In genomic region chr1:150565240-150565639, GRCh38 we compare ENCODE assay signal across 8 cellular contexts. TPM values are rescaled to one million over a fixed set of nuclear protein-coding genes. Genes with fewer than 3 reads are reported as not detected.
DNase-seq lines count a peak whose midpoint lies in the region; ATAC-seq and TF ChIP-seq lines count a peak whose summit lies in the region.
"Not testable (repeated sequence)": the region's sequence is repeated elsewhere in the genome, so short reads cannot be mapped to it uniquely, and the experiment has no call there.
"Had no signal": no experiment of that assay in that cellular context is flagged by ENCODE, and none has a peak within 500 bp of the region (broad histone marks: within the 10 kb centered on the region; RNA-seq: fewer than 3 reads in every experiment).

No MANE protein-coding gene starts in this region.

- H3K27me3 ChIP-seq in DOHH2 (ENCODE audit: control insufficient read depth, low read length); SU-DHL-6 (ENCODE audit: low read length); right atrium auricular region: not testable (repeated sequence)

- H3K4me2 ChIP-seq in DOHH2 (ENCODE audit: low read length) = peak overlapping the region; percentile 100; the same call in 1 of the 2 replicates
- peak overlapping the region; percentile 97 for H3K4me2 ChIP-seq in SU-DHL-6 (ENCODE audit: low read depth, low read length, poor library complexity, severe bottlenecking)

- not testable (repeated sequence) for H3K4me3 Mint-ChIP-seq in chondrocyte (ENCODE audit: unreplicated experiment)
- peak overlapping the region; percentile 55 for H3K4me3 Mint-ChIP-seq in natural killer cell treated with Interleukin-12 subunit alpha and Interleukin-12 subunit beta and Interleukin-15 and Interleukin-18, amount 100 ng/mL, for 72 hours
- peak overlapping the region; percentile 15 for H3K4me3 Mint-ChIP-seq in stimulated activated memory B cell treated with anti-CD40 and anti-IgM and Interleukin-4, amounts not matched to agents 10 μg/mL and 1 μg/mL and 100 μg/mL, for 72 hours

- not testable (repeated sequence) for H3K27me3 Mint-ChIP-seq in chondrocyte (ENCODE audit: low read depth); natural killer cell treated with Interleukin-12 subunit alpha and Interleukin-12 subunit beta and Interleukin-15 and Interleukin-18, amount 100 ng/mL, for 72 hours; stimulated activated memory B cell treated with anti-CD40 and anti-IgM and Interleukin-4, amounts not matched to agents 10 μg/mL and 1 μg/mL and 100 μg/mL, for 72 hours

- H3K9ac ChIP-seq in SU-DHL-6 (ENCODE audit: low read length) = peak overlapping the region; percentile 70

- peaks cover 93% of the 10 kb centered on the region for H3K4me1 Mint-ChIP-seq in chondrocyte (ENCODE audit: low read depth)
- peaks cover 81 to 87% of the 10 kb centered on the region in 2 donors for H3K4me1 Mint-ChIP-seq in natural killer cell treated with Interleukin-12 subunit alpha and Interleukin-12 subunit beta and Interleukin-15 and Interleukin-18, amount 100 ng/mL, for 72 hours (ENCODE audit: low read depth in 2 of 2)
- H3K4me1 Mint-ChIP-seq in stimulated activated memory B cell treated with anti-CD40 and anti-IgM and Interleukin-4, amounts not matched to agents 10 μg/mL and 1 μg/mL and 100 μg/mL, for 72 hours = peaks cover 94% of the 10 kb centered on the region

- not testable (repeated sequence) for H2AFZ ChIP-seq in SU-DHL-6 (ENCODE audit: low read depth, low read length, severe bottlenecking)

- not testable (repeated sequence) for H3K9me3 ChIP-seq in DOHH2 (ENCODE audit: control insufficient read depth, insufficient read depth, low read length); SU-DHL-6 (ENCODE audit: insufficient read depth, low read length); right atrium auricular region

- not testable (repeated sequence) for H3K4me3 ChIP-seq in DOHH2 (ENCODE audit: low read length); SU-DHL-6 (ENCODE audit: insufficient read depth, low read length, poor library complexity, severe bottlenecking); right atrium auricular region

- peaks cover 38% of the 10 kb centered on the region for H3K79me2 ChIP-seq in DOHH2 (ENCODE audit: control insufficient read depth, low read length)
- peaks cover 15% of the 10 kb centered on the region; the same call in 1 of the 2 replicates for H3K79me2 ChIP-seq in SU-DHL-6 (ENCODE audit: insufficient read depth, low read length)

- peak overlapping the region; percentile 100 for H3K27ac Mint-ChIP-seq in chondrocyte (ENCODE audit: unreplicated experiment)
- H3K27ac Mint-ChIP-seq in natural killer cell treated with Interleukin-12 subunit alpha and Interleukin-12 subunit beta and Interleukin-15 and Interleukin-18, amount 100 ng/mL, for 72 hours = peak overlapping the region; percentile 98 to 100
- H3K27ac Mint-ChIP-seq in stimulated activated memory B cell treated with anti-CD40 and anti-IgM and Interleukin-4, amounts not matched to agents 10 μg/mL and 1 μg/mL and 100 μg/mL, for 72 hours = peak overlapping the region; percentile 97

- H3K9me3 Mint-ChIP-seq in chondrocyte (ENCODE audit: low read depth); natural killer cell treated with Interleukin-12 subunit alpha and Interleukin-12 subunit beta and Interleukin-15 and Interleukin-18, amount 100 ng/mL, for 72 hours; stimulated activated memory B cell treated with anti-CD40 and anti-IgM and Interleukin-4, amounts not matched to agents 10 μg/mL and 1 μg/mL and 100 μg/mL, for 72 hours: not testable (repeated sequence)

- peaks cover 15% of the 10 kb centered on the region for H3K36me3 ChIP-seq in DOHH2 (ENCODE audit: control insufficient read depth, low read length)
- not testable (repeated sequence) for H3K36me3 ChIP-seq in SU-DHL-6 (ENCODE audit: low read length); right atrium auricular region

- not testable (repeated sequence) for ATAC-seq in natural killer cell treated with Interleukin-12 subunit alpha and Interleukin-12 subunit beta and Interleukin-15 and Interleukin-18, amount 100 ng/mL, for 72 hours; stimulated activated memory B cell treated with anti-CD40 and anti-IgM and Interleukin-4, amounts not matched to agents 10 μg/mL and 1 μg/mL and 100 μg/mL, for 72 hours

- H4K20me1 ChIP-seq in DOHH2 (ENCODE audit: control insufficient read depth, insufficient read depth, low read depth, low read length); SU-DHL-6 (ENCODE audit: low read depth, low read length): not testable (repeated sequence)

- not testable (repeated sequence) for H3K9me2 ChIP-seq in DOHH2 (replicated peaks; ENCODE audit: control insufficient read depth, low read length); SU-DHL-6 (replicated peaks; ENCODE audit: insufficient read depth, low read length)

- H3K27ac ChIP-seq in DOHH2 (ENCODE audit: low read depth, low read length) = not testable (repeated sequence)
- H3K27ac ChIP-seq in SU-DHL-6 (ENCODE audit: low read depth, low read length) (peak overlapping the region; percentile 99), right atrium auricular region (peak overlapping the region; percentile 98 to 100)

- peak; percentile 44 for DNase-seq in activated effector memory CD4-positive, alpha-beta T cell treated with anti-CD3 and anti-CD28 coated beads, Interleukin-2, amount 50 U/mL, for 16 hours
- not testable (repeated sequence) for DNase-seq in chondrocyte (ENCODE audit: low spot score); right atrium auricular region (ENCODE audit: low spot score)
- peak; percentile 12 for DNase-seq in natural killer cell treated with Interleukin-12 subunit alpha and Interleukin-12 subunit beta and Interleukin-15 and Interleukin-18, amount 100 ng/mL, for 72 hours (ENCODE audit: low spot score)

- H3K4me1 ChIP-seq in DOHH2 (ENCODE audit: control insufficient read depth, low read length) (peaks cover 100% of the 10 kb centered on the region), right atrium auricular region (peaks cover 0 to 94% of the 10 kb centered on the region in 2 donors)

- not testable (repeated sequence) for H3K36me3 Mint-ChIP-seq in chondrocyte (ENCODE audit: low read depth); natural killer cell treated with Interleukin-12 subunit alpha and Interleukin-12 subunit beta and Interleukin-15 and Interleukin-18, amount 100 ng/mL, for 72 hours; stimulated activated memory B cell treated with anti-CD40 and anti-IgM and Interleukin-4, amounts not matched to agents 10 μg/mL and 1 μg/mL and 100 μg/mL, for 72 hours

- H3F3A ChIP-seq in DOHH2 (ENCODE audit: control insufficient read depth, insufficient read depth) (peaks cover 58% of the 10 kb centered on the region), SU-DHL-6 (ENCODE audit: insufficient read depth) (peaks cover 92% of the 10 kb centered on the region)

- not testable (repeated sequence) for TF ChIP-seq CTCF in DOHH2 (IDR thresholded peaks at IDR 0.05; ENCODE audit: low read depth, low read length, poor library complexity, severe bottlenecking); SU-DHL-6 (IDR thresholded peaks at IDR 0.05; ENCODE audit: insufficient read depth, low read length, poor library complexity, severe bottlenecking); chondrocyte (IDR thresholded peaks at IDR 0.05); right atrium auricular region (IDR thresholded peaks at IDR 0.05)

RNA-seq across cellular contexts. Expression of gene MCL1, which starts 14.2 kb away (rescaled TPM):
- total RNA-seq in chondrocyte (211 to 264 TPM (median 255 TPM) in 3 replicates), right atrium auricular region (100 to 1,000 TPM in 1 of 2 donors, 10 to 100 TPM in 1; 96.7 to 146 TPM)
- total RNA-seq in natural killer cell treated with Interleukin-12 subunit alpha and Interleukin-12 subunit beta and Interleukin-15 and Interleukin-18, amount 100 ng/mL, for 72 hours = 100 to 1,000 TPM; 199 to 333 TPM

RNA-seq across cellular contexts. Expression of gene ADAMTSL4, which starts 16.0 kb away (rescaled TPM):
- 3.6 to 5.7 TPM (median 5.1 TPM) in 3 replicates for total RNA-seq in chondrocyte
- 10 to 100 TPM; 21.9 to 41.1 TPM for total RNA-seq in right atrium auricular region
- 1 to 10 TPM in 1 of 2 donors, under 1 TPM in 1; 0.48 to 1.0 TPM for total RNA-seq in natural killer cell treated with Interleukin-12 subunit alpha and Interleukin-12 subunit beta and Interleukin-15 and Interleukin-18, amount 100 ng/mL, for 72 hours

RNA-seq across cellular contexts. Expression of gene FALEC, which starts 49.7 kb away (rescaled TPM):
- total RNA-seq in chondrocyte (1.2 TPM in 1 of 3 replicates, not detected in the others), right atrium auricular region (not detected)
- total RNA-seq in natural killer cell treated with Interleukin-12 subunit alpha and Interleukin-12 subunit beta and Interleukin-15 and Interleukin-18, amount 100 ng/mL, for 72 hours = not detected
- total RNA-seq: left cardiac atrium had no signal

RNA-seq across cellular contexts. Expression of gene ECM1, which starts 57.3 kb away (rescaled TPM):
- total RNA-seq in chondrocyte (3.6 to 9.1 TPM (median 8.2 TPM) in 3 replicates), right atrium auricular region (10 to 100 TPM; 28.6 to 37.2 TPM)
- 1 to 10 TPM; 1.2 to 1.9 TPM for total RNA-seq in natural killer cell treated with Interleukin-12 subunit alpha and Interleukin-12 subunit beta and Interleukin-15 and Interleukin-18, amount 100 ng/mL, for 72 hours
